In the genomic region with DNA sequence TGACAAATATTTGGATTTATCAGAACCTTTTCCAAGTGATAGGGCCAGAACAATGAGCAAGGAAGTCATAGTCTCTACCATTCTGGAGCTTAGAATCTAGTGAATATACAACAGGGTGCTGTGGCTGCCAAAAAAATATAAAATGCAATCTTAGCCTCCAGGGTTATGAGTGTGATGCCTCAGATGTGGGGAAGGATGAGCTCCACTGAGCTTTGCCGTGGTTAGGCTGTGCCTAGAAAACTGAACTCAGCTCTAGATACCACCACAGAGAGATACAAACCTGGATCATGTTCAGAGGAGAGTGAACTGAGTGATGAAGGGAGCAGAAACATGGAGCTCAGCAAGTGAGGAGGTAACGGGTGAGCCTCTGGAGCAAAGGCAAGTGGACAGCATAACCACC, we compare ENCODE assay signal across 24 cellular contexts.
A peak's percentile ranks its signal among the peaks of the same experiment; 100 is the strongest.
DNase-seq lines count a peak whose midpoint lies in the region; TF ChIP-seq lines count a peak whose summit lies in the region.
"Had no signal": no experiment of that assay in that cellular context is flagged by ENCODE, and none has a peak within 500 bp of the region (broad histone marks: within the 10 kb centered on the region; RNA-seq: fewer than 3 reads in every experiment).

No MANE protein-coding gene starts in this region.

- POLR2A ChIA-PET in CD4-positive, alpha-beta memory T cell (lab: Charles Lee; ENCODE audit: partially characterized antibody), result interaction anchor here (0.6 kb wide), 1 partner anchor 295 kb away, joined by 3 read pairs; no protein-coding TSS in a partner anchor

- H3K36me3 ChIP-seq in CD4-positive, alpha-beta memory T cell (ENCODE audit: insufficient read depth, low read length), result no peaks in the 10 kb centered on the region
- H3K36me3 ChIP-seq in endodermal cell (ENCODE audit: control insufficient read depth, insufficient read depth, low read length) (no peaks in the 10 kb centered on the region), transverse colon (no peaks in the 10 kb centered on the region)
- H3K36me3 ChIP-seq: cardiac muscle cell, suprapubic skin, vagina had no signal

- WGBS in endodermal cell (ENCODE audit: insufficient coverage in 1 of 2, insufficient read length in 1 of 2), 2 experiments, result 83 to 96% methylated on average over 1 to 2 of the region's 2 CpGs
- 82 to 100% methylated on average over 2 of the region's 2 CpGs for WGBS in transverse colon (ENCODE audit: low coverage in 1 of 2), 2 donors

- no peak overlapping the region for H3K9ac ChIP-seq in endodermal cell (ENCODE audit: extremely low read depth, low read length, poor library complexity, severe bottlenecking)

- H3K4me1 ChIP-seq in CD4-positive, alpha-beta memory T cell (ENCODE audit: insufficient read depth, low read length), result peaks cover 11% of the 10 kb centered on the region
- peaks cover 5% of the 10 kb centered on the region for H3K4me1 ChIP-seq in endodermal cell (ENCODE audit: control insufficient read depth, insufficient read depth, low read length)
- H3K4me1 ChIP-seq in transverse colon, result peaks cover 10 to 43% (median 23%) of the 10 kb centered on the region in 4 donors

- no peak for TF ChIP-seq POLR2A in transverse colon (IDR thresholded peaks at IDR 0.05)

- no peaks in the 10 kb centered on the region for H3K9me3 ChIP-seq in CD4-positive, alpha-beta memory T cell (ENCODE audit: control insufficient read depth in 1 of 2, low read length in 2 of 2)
- H3K9me3 ChIP-seq in endodermal cell (ENCODE audit: control insufficient read depth, low read length) (no peaks in the 10 kb centered on the region), transverse colon (no peaks in the 10 kb centered on the region)
- H3K9me3 ChIP-seq: suprapubic skin, vagina had no signal

- peaks cover 3 to 39% (median 19%) of the 10 kb centered on the region in 4 donors for H3K4me1 Mint-ChIP-seq in CD4-positive, alpha-beta memory T cell
- H3K4me1 Mint-ChIP-seq in endodermal cell (peaks cover 36% of the 10 kb centered on the region), osteocyte (ENCODE audit: unreplicated experiment) (peaks cover 84% of the 10 kb centered on the region)

- no peaks in the 10 kb centered on the region for H3K27me3 ChIP-seq in CD4-positive, alpha-beta memory T cell (ENCODE audit: insufficient read depth, low read length)
- no peaks in the 10 kb centered on the region for H3K27me3 ChIP-seq in endodermal cell (ENCODE audit: control insufficient read depth, insufficient read depth, low read length, poor library complexity, severe bottlenecking)
- H3K27me3 ChIP-seq in transverse colon, result no peaks in the 10 kb centered on the region
- H3K27me3 ChIP-seq: cardiac muscle cell, suprapubic skin, vagina had no signal

- no peak for TF ChIP-seq EP300 in transverse colon (IDR thresholded peaks at IDR 0.05; ENCODE audit: low read depth)

- no peak for TF ChIP-seq CTCF in endodermal cell (conservative IDR thresholded peaks at IDR 0.05)
- TF ChIP-seq CTCF in osteocyte (IDR thresholded peaks at IDR 0.05), result no peak
- no peak for TF ChIP-seq CTCF in transverse colon (IDR thresholded peaks at IDR 0.05)

- no peak for DNase-seq in CD4-positive, alpha-beta memory T cell
- peak; percentile 45 for DNase-seq in M059J (ENCODE audit: low read depth)
- DNase-seq in endodermal cell, result peak; percentile 3
- no peak for DNase-seq in osteocyte (ENCODE audit: extremely low spot score, unreplicated experiment)
- no peak for DNase-seq in NCI-H2171 (lab: John Stamatoyannopoulos, UW)
- no peak for DNase-seq in NOMO-1 (lab: John Stamatoyannopoulos, UW; ENCODE audit: unreplicated experiment in 2 of 2)
- no peak for DNase-seq in transverse colon
- DNase-seq: activated CD4-positive, alpha-beta T cell treated with anti-CD3 and anti-CD28 coated beads, Interleukin-2, amount 10 ng/mL, durations not matched to agents 24 days and 14 days; activated CD8-positive, alpha-beta memory T cell treated with anti-CD3 and anti-CD28 coated beads, Interleukin-2, amount 50 U/mL, for 4 hours; activated gamma-delta T cell; head of caudate nucleus; HFFc6; naive thymus-derived CD8-positive, alpha-beta T cell; NCI-H1694 treated with DMSO at 0.1 percent for 48 hours; NCI-H2227 treated with DMSO at 0.1 percent for 48 hours; NCI-H774; OCI-M1; posterior cingulate gyrus; SIG-M5; T-helper 1 cell had no signal

- in situ Hi-C loops in transverse colon (cut with MboI; ENCODE audit: low pct_ligation_motif_present in 1 of 4, low pct_unique_long_range_greater_than_20kb in 1 of 4, low sequenced_read_pairs in 3 of 4), result no loop called here

- CTCF ChIA-PET in CD4-positive, alpha-beta memory T cell (lab: Charles Lee; ENCODE audit: partially characterized antibody), result interaction anchor here (0.5 to 3.0 kb wide), 3 partner anchors 11 to 281 kb away, joined by 3 to 9 read pairs (median 3); no protein-coding TSS in a partner anchor

- H3K36me3 Mint-ChIP-seq in CD4-positive, alpha-beta memory T cell, result peaks cover 0 to 7% of the 10 kb centered on the region in 2 donors
- H3K36me3 Mint-ChIP-seq in endodermal cell (ENCODE audit: low read depth) (no peaks in the 10 kb centered on the region), osteocyte (ENCODE audit: unreplicated experiment) (no peaks in the 10 kb centered on the region)

- H3K4me3 Mint-ChIP-seq in CD4-positive, alpha-beta memory T cell, result no peak overlapping the region
- H3K4me3 Mint-ChIP-seq in endodermal cell, result no peak overlapping the region
- no peak overlapping the region for H3K4me3 Mint-ChIP-seq in osteocyte (ENCODE audit: unreplicated experiment)
- H3K4me3 Mint-ChIP-seq: activated CD4-positive, alpha-beta T cell treated with anti-CD3 and anti-CD28 coated beads, Interleukin-2, amount 10 ng/mL, durations not matched to agents 24 days and 14 days; dendritic cell treated with granulocyte-macrophage colony-stimulating factor and Interleukin-4, amounts not matched to agents 40 ng/mL and 50 ng/mL, for 4 days; HFFc6; naive thymus-derived CD8-positive, alpha-beta T cell had no signal

- peak overlapping the region in 5 of 7 donors; percentile 38 to 71 (median 44) for H3K27ac Mint-ChIP-seq in CD4-positive, alpha-beta memory T cell
- H3K27ac Mint-ChIP-seq in endodermal cell, result no peak overlapping the region
- H3K27ac Mint-ChIP-seq in osteocyte (ENCODE audit: unreplicated experiment), result peak overlapping the region; percentile 21
- H3K27ac Mint-ChIP-seq: activated CD4-positive, alpha-beta T cell treated with anti-CD3 and anti-CD28 coated beads, Interleukin-2, amount 10 ng/mL, durations not matched to agents 24 days and 14 days; dendritic cell treated with granulocyte-macrophage colony-stimulating factor and Interleukin-4, amounts not matched to agents 40 ng/mL and 50 ng/mL, for 4 days; HFFc6 had no signal

- H3K27me3 Mint-ChIP-seq in CD4-positive, alpha-beta memory T cell, result no peaks in the 10 kb centered on the region
- H3K27me3 Mint-ChIP-seq in endodermal cell (ENCODE audit: insufficient read depth), result no peaks in the 10 kb centered on the region
- H3K27me3 Mint-ChIP-seq in osteocyte (ENCODE audit: unreplicated experiment), result no peaks in the 10 kb centered on the region
- H3K27me3 Mint-ChIP-seq: activated CD4-positive, alpha-beta T cell treated with anti-CD3 and anti-CD28 coated beads, Interleukin-2, amount 10 ng/mL, durations not matched to agents 24 days and 14 days; dendritic cell treated with granulocyte-macrophage colony-stimulating factor and Interleukin-4, amounts not matched to agents 40 ng/mL and 50 ng/mL, for 4 days; naive thymus-derived CD8-positive, alpha-beta T cell had no signal

- intact Hi-C loops in CD4-positive, alpha-beta memory T cell (cut with micrococcal nuclease), result loop anchor here (10.0 kb wide), 1 partner anchor 278 kb away; no protein-coding TSS in a partner anchor
- intact Hi-C loops in transverse colon (cut with DNase I; ENCODE audit: low total_unique reads), result no loop called here

- H3K4me3 ChIP-seq in CD4-positive, alpha-beta memory T cell (ENCODE audit: low read length in 2 of 2), result no peak overlapping the region
- no peak overlapping the region for H3K4me3 ChIP-seq in endodermal cell (ENCODE audit: low read length)
- H3K4me3 ChIP-seq in transverse colon, result no peak overlapping the region
- H3K4me3 ChIP-seq: cardiac muscle cell, suprapubic skin, vagina had no signal

- peaks cover 0 to 5% (median 0%) of the 10 kb centered on the region in 8 donors for H3K9me3 Mint-ChIP-seq in CD4-positive, alpha-beta memory T cell
- H3K9me3 Mint-ChIP-seq in endodermal cell (no peaks in the 10 kb centered on the region), osteocyte (ENCODE audit: unreplicated experiment) (peaks cover 3% of the 10 kb centered on the region)
- H3K9me3 Mint-ChIP-seq: activated CD4-positive, alpha-beta T cell treated with anti-CD3 and anti-CD28 coated beads, Interleukin-2, amount 10 ng/mL, durations not matched to agents 24 days and 14 days; dendritic cell treated with granulocyte-macrophage colony-stimulating factor and Interleukin-4, amounts not matched to agents 40 ng/mL and 50 ng/mL, for 4 days; HFFc6; naive thymus-derived CD8-positive, alpha-beta T cell had no signal

- H3K27ac ChIP-seq in CD4-positive, alpha-beta memory T cell (ENCODE audit: low read depth, low read length), result no peak overlapping the region
- no peak overlapping the region for H3K27ac ChIP-seq in endodermal cell (ENCODE audit: low read depth, low read length)
- no peak overlapping the region for H3K27ac ChIP-seq in transverse colon
- H3K27ac ChIP-seq: cardiac muscle cell, suprapubic skin, vagina had no signal

Comparison
In these comparisons a context has a peak if more than half of its experiments do, and no peak if none do; other contexts are left out.
1. DNase-seq: peak in M059J (single experiment) and endodermal cell (single experiment); none in CD4-positive, alpha-beta memory T cell (0 of 5), osteocyte (single experiment), NCI-H2171 (single experiment), NOMO-1 (0 of 2) and transverse colon (single experiment).